ENCODE assay signal across 7 cellular contexts in the genomic region with DNA sequence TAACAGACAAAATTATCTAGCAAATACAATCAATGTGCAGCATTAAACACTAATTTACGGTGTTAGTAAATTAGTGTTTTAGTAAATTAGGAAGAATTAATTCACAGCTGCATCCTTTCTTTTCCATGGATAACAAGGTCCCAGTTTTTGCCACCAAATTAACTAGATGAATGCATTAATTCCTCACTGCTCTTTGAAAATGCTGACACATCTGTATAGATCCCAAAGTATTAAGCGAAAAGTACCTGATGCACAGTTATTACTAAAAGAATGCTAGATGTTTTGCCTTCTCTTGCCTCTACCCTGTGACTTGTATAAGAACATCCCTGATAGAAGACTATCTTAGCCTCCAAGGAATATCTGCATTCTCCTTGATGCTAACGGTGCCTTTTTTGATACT.
"Had no signal": no experiment of that assay in that cellular context is flagged by ENCODE, and none has a peak within 500 bp of the region (broad histone marks: within the 10 kb centered on the region; RNA-seq: fewer than 3 reads in every experiment).

No MANE protein-coding gene starts in this region.

- H3K4me3 ChIP-seq: K562 had no signal

- H3K4me1 Mint-ChIP-seq: IgD-negative memory B cell had no signal

- FAIRE-seq: HTR-8/SVneo, K562 had no signal

- H3K27ac ChIP-seq: HL-60, KMS-11 had no signal

- H3K4me3 Mint-ChIP-seq: IgD-negative memory B cell had no signal

- H3K4me2 ChIP-seq: KMS-11 had no signal

- ATAC-seq: K562 had no signal

- DNase-seq: KBM-7, KG1 had no signal

- H3K27ac Mint-ChIP-seq: IgD-negative memory B cell had no signal

- H3K36me3 Mint-ChIP-seq: IgD-negative memory B cell had no signal

- H3K9ac ChIP-seq: KMS-11 had no signal
